Comparison of ENCODE assay signal across 1 cellular context in the genomic region with DNA sequence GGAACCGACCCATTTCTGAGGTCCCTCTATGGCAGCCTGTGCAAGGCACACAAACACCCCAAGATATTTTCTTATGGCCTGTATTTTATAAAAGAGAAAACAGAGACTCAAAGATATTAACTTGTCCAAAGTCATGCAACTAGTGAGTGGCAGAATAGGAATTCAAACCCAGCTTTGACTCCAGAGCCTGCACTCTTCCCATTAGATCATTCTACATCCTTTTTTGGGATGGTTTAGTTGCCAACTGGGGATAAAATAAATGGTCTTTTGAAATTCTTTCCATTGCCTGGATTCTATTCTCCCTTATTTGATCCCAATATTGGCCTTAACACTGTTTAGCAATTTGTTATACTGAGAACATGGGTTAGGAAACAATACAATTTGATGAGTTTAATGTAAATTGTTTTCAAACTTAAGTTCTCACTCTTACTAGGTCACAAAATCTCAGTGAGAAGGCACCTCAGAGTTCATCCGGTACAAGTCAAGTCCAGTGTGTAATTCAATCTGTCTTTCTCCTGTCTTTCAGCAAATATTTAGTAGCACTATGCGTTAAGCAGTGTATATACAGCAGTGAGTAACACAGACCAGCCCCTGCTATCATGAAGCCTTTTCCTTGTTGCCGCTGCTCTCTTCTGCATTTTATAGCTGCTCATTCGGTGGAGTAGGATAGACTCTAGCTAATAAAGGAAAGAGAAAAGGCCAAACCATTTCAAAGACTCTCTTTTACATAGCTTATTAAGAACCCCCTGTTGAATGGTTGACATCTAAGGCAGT.
TF ChIP-seq lines count a peak whose summit lies in the region.

No MANE protein-coding gene starts in this region.

TF ChIP-seq in HepG2, 621 proteins besides CTCF, POLR2A, EP300 and RAD21 (continued from another document):
- TF ChIP-seq SNAPC2 (CRISPR knock-in tag; IDR thresholded peaks at IDR 0.05) (no peak), PLSCR1 (CRISPR knock-in tag; IDR thresholded peaks at IDR 0.05; ENCODE audit: borderline replicate concordance) (no peak)
